ENCODE assay signal across 9 cellular contexts in genomic region chr3:71185733-71186455, GRCh38.
DNase-seq lines count a peak whose midpoint lies in the region; ATAC-seq and TF ChIP-seq lines count a peak whose summit lies in the region.
"Had no signal": no experiment of that assay in that cellular context is flagged by ENCODE, and none has a peak within 500 bp of the region (broad histone marks: within the 10 kb centered on the region; RNA-seq: fewer than 3 reads in every experiment).

No MANE protein-coding gene starts in this region.

- peaks cover 6% of the 10 kb centered on the region; the same call in 1 of the 2 replicates for H3K4me1 ChIP-seq in BE2C

- no peaks in the 10 kb centered on the region for H3K36me3 ChIP-seq in BE2C

- H3K27me3 ChIP-seq in BE2C = no peaks in the 10 kb centered on the region

- H3K4me3 ChIP-seq in BE2C (ENCODE audit: low read depth, low read length) = no peak overlapping the region

- POLR2A ChIA-PET in activated CD8-positive, alpha-beta T cell treated with anti-CD3 and anti-CD28 coated beads, Interleukin-2, amount 10 ng/mL, durations not matched to agents 7 days and 5 days (lab: Charles Lee) = no interaction called here

- H3K4me3 Mint-ChIP-seq in activated CD8-positive, alpha-beta T cell treated with anti-CD3 and anti-CD28 coated beads, Interleukin-2, amount 10 ng/mL, durations not matched to agents 7 days and 5 days = no peak overlapping the region

- no peaks in the 10 kb centered on the region for H3K9me3 ChIP-seq in BE2C

- DNase-seq in BE2C = peak; percentile 24
- peak; percentile 26 for DNase-seq in HS-5 (ENCODE audit: low read depth)
- peak; percentile 28 for DNase-seq in activated CD8-positive, alpha-beta T cell treated with anti-CD3 and anti-CD28 coated beads, Interleukin-2, amount 10 ng/mL, durations not matched to agents 7 days and 5 days
- peak; percentile 63 for DNase-seq in hepatic stellate cell (ENCODE audit: low spot score)
- no peak for DNase-seq in NCI-H2081 treated with DMSO at 0.1 percent for 48 hours (lab: John Stamatoyannopoulos, UW)
- no peak for DNase-seq in DMS114 treated with DMSO at 0.1 percent for 48 hours (lab: John Stamatoyannopoulos, UW; ENCODE audit: unreplicated experiment)
- no peak for DNase-seq in hippocampal formation (lab: John Stamatoyannopoulos, UW)
- DNase-seq: NCI-H2081 had no signal

- H3K4me1 Mint-ChIP-seq in activated CD8-positive, alpha-beta T cell treated with anti-CD3 and anti-CD28 coated beads, Interleukin-2, amount 10 ng/mL, durations not matched to agents 7 days and 5 days (ENCODE audit: low read depth) = peaks cover 24% of the 10 kb centered on the region

- no peaks in the 10 kb centered on the region for H3K27me3 Mint-ChIP-seq in activated CD8-positive, alpha-beta T cell treated with anti-CD3 and anti-CD28 coated beads, Interleukin-2, amount 10 ng/mL, durations not matched to agents 7 days and 5 days (ENCODE audit: low read depth)

- peaks cover 25% of the 10 kb centered on the region for H3K36me3 Mint-ChIP-seq in activated CD8-positive, alpha-beta T cell treated with anti-CD3 and anti-CD28 coated beads, Interleukin-2, amount 10 ng/mL, durations not matched to agents 7 days and 5 days (ENCODE audit: low read depth)

- no peak overlapping the region for H3K27ac Mint-ChIP-seq in activated CD8-positive, alpha-beta T cell treated with anti-CD3 and anti-CD28 coated beads, Interleukin-2, amount 10 ng/mL, durations not matched to agents 7 days and 5 days

- TF ChIP-seq CTCF in BE2C (IDR thresholded peaks at IDR 0.05; ENCODE audit: low read depth, low read length) = no peak

- peak; percentile 73 for ATAC-seq in activated CD8-positive, alpha-beta T cell treated with anti-CD3 and anti-CD28 coated beads, Interleukin-2, amount 10 ng/mL, durations not matched to agents 7 days and 5 days
- no peak for ATAC-seq in HG03039 (IDR thresholded peaks at IDR 0.05; ENCODE audit: unreplicated experiment)

- H3K9me3 Mint-ChIP-seq in activated CD8-positive, alpha-beta T cell treated with anti-CD3 and anti-CD28 coated beads, Interleukin-2, amount 10 ng/mL, durations not matched to agents 7 days and 5 days (ENCODE audit: insufficient read depth) = no peaks in the 10 kb centered on the region

- CTCF ChIA-PET in activated CD8-positive, alpha-beta T cell treated with anti-CD3 and anti-CD28 coated beads, Interleukin-2, amount 10 ng/mL, durations not matched to agents 7 days and 5 days (lab: Charles Lee) = no interaction called here

Comparison
In these comparisons a context has a peak if more than half of its experiments do, and no peak if none do; other contexts are left out.
1. DNase-seq: peak in BE2C (single experiment), HS-5 (single experiment), activated CD8-positive, alpha-beta T cell treated with anti-CD3 and anti-CD28 coated beads, Interleukin-2, amount 10 ng/mL, durations not matched to agents 7 days and 5 days (single experiment) and hepatic stellate cell (single experiment); none in NCI-H2081 treated with DMSO at 0.1 percent for 48 hours (single experiment), DMS114 treated with DMSO at 0.1 percent for 48 hours (single experiment) and hippocampal formation (0 of 2).